8 cellular contexts compared by ENCODE assay signal in genomic region chr21:41419921-41420862, GRCh38. TPM values are rescaled to one million over a fixed set of nuclear protein-coding genes. Genes with fewer than 3 reads are reported as not detected.
A peak's percentile ranks its signal among the peaks of the same experiment; 100 is the strongest.
DNase-seq lines count a peak whose midpoint lies in the region; TF ChIP-seq lines count a peak whose summit lies in the region.

No MANE protein-coding gene starts in this region.

- H3K36me3 Mint-ChIP-seq in nephron (ENCODE audit: low read depth) = no peaks in the 10 kb centered on the region

- peaks cover 10% of the 10 kb centered on the region for H3K9me3 Mint-ChIP-seq in nephron

- H3K27me3 Mint-ChIP-seq in nephron (ENCODE audit: low read depth) = peaks cover 9% of the 10 kb centered on the region

- peak overlapping the region; percentile 69 to 70 for H3K4me3 ChIP-seq in foreskin fibroblast (ENCODE audit: low read depth in 1 of 2, low read length in 2 of 2)

- H3K4me3 Mint-ChIP-seq in nephron = peak overlapping the region; percentile 91 to 92 (median 92)

- TF ChIP-seq CTCF in foreskin fibroblast (IDR thresholded peaks at IDR 0.05; ENCODE audit: low read depth, low read length) (no peak), nephron (IDR thresholded peaks at IDR 0.05; ENCODE audit: unreplicated experiment in 3 of 3) (no peak)

- H3K27ac Mint-ChIP-seq in nephron = peak overlapping the region; percentile 89 to 97 (median 90)

- DNase-seq in Ammon's horn (ENCODE audit: low spot score) (peak; percentile 65), GM19238 (ENCODE audit: insufficient read length, low spot score) (peak; percentile 52), HT-29 (ENCODE audit: low spot score) (peak; percentile 69), RPMI7951 (ENCODE audit: low read depth) (peak; percentile 90), foreskin fibroblast (peak; percentile 76 to 91), substantia nigra (lab: John Stamatoyannopoulos, UW) (peak in 44 of 49 donors; percentile 12 to 81 (median 62))
- DNase-seq in activated gamma-delta T cell treated with anti-CD3 and anti-CD28 coated beads, Interleukin-2, amount 50 U/mL, for 16 hours (ENCODE audit: low read depth) = peak; percentile 27

- H3K27ac ChIP-seq in substantia nigra (ENCODE audit: low read depth, low read length, poor library complexity, severe bottlenecking) = peak overlapping the region; percentile 74

- peaks cover 9% of the 10 kb centered on the region for H3K4me1 Mint-ChIP-seq in nephron

RNA-seq across cellular contexts. Expression of gene MX1, which starts 5.8 kb away (rescaled TPM):
- 18.0 and 30.6 TPM in 2 replicates for total RNA-seq in HT-29 (2014; rRNA removed; shearing (Covaris generic))
- 12.3 and 15.4 TPM in 2 replicates for total RNA-seq in RPMI7951 (2014; rRNA removed; shearing (Covaris generic))

RNA-seq across cellular contexts. Expression of gene MX2, which starts 58.4 kb away (rescaled TPM):
- 1.9 and 3.4 TPM in 2 replicates for total RNA-seq in HT-29 (2014; rRNA removed; shearing (Covaris generic))
- total RNA-seq in RPMI7951 (2014; rRNA removed; shearing (Covaris generic)) = 105 and 115 TPM in 2 replicates

Comparison
In these comparisons a context has a peak if more than half of its experiments do, and no peak if none do; other contexts are left out.
1. Peak in every context shown above with its lines: DNase-seq, H3K4me3 ChIP-seq and H3K27ac ChIP-seq.
2. DNase-seq: peak in every context shown above with its lines; median percentile 90 in RPMI7951; 84 in foreskin fibroblast; 69 in HT-29; 65 in Ammon's horn; 62 in substantia nigra; 52 in GM19238; 27 in activated gamma-delta T cell treated with anti-CD3 and anti-CD28 coated beads, Interleukin-2, amount 50 U/mL, for 16 hours.
3. RNA of gene MX2, which starts 58.4 kb away (total RNA-seq): 105 to 115 TPM in RPMI7951; 1.9 to 3.4 TPM in HT-29; every median in the first group is over 10 times any median in the second.